ENCODE assay signal across 8 cellular contexts in the genomic region with DNA sequence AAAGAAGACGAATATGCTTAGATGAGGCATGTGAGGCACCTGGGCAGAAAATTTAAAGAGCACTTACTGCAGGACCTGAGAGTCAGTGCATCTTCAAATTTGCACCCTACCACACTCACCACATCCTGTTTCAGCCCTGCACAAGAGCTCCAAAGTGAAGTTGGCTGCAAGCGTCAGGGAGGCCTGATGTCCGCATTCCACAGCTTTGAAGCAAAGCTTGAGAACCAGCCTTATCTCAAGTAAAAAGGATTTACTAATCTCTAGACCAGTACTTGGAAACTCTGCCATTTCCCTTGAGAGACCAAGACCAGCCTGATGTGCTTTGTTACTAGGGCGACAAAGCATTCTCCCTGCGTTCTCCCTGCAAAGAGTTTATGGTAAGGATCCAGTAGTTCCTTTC. TPM values are rescaled to one million over a fixed set of nuclear protein-coding genes. Genes with fewer than 3 reads are reported as not detected.
DNase-seq lines count a peak whose midpoint lies in the region; ATAC-seq lines count a peak whose summit lies in the region.

No MANE protein-coding gene starts in this region.

- H3K27me3 Mint-ChIP-seq in T-helper 2 cell treated with Interferon-gamma antibody and Interleukin-4, amounts not matched to agents 5 μg/mL and 100 μg/mL, for 36 hours (ENCODE audit: low read depth): no peaks in the 10 kb centered on the region

- ATAC-seq in GM18867 (IDR thresholded peaks at IDR 0.05; ENCODE audit: unreplicated experiment) (peak; percentile 25), HG02973 (IDR thresholded peaks at IDR 0.05; ENCODE audit: unreplicated experiment) (peak; percentile 24), Right ventricle myocardium superior (ENCODE audit: poor library complexity) (peak; percentile 4)

- H3K4me1 Mint-ChIP-seq in T-helper 2 cell treated with Interferon-gamma antibody and Interleukin-4, amounts not matched to agents 5 μg/mL and 100 μg/mL, for 36 hours (ENCODE audit: low read depth): peaks cover 31% of the 10 kb centered on the region

- peak; percentile 69 for DNase-seq in T-helper 2 cell treated with Interferon-gamma antibody and Interleukin-4, amounts not matched to agents 5 μg/mL and 100 μg/mL, for 36 hours (ENCODE audit: low spot score)
- no peak for DNase-seq in Right ventricle myocardium superior
- no peak for DNase-seq in NAMALWA (ENCODE audit: low spot score)
- DNase-seq in GF-D8 (lab: John Stamatoyannopoulos, UW): no peak
- DNase-seq in NCI-H2171 treated with DMSO at 0.1 percent for 48 hours (lab: John Stamatoyannopoulos, UW): no peak
- no peak for DNase-seq in COR-L47 (lab: John Stamatoyannopoulos, UW)

- H3K9me3 Mint-ChIP-seq in T-helper 2 cell treated with Interferon-gamma antibody and Interleukin-4, amounts not matched to agents 5 μg/mL and 100 μg/mL, for 36 hours: peaks cover 7% of the 10 kb centered on the region

- peak overlapping the region; percentile 85 for H3K27ac Mint-ChIP-seq in T-helper 2 cell treated with Interferon-gamma antibody and Interleukin-4, amounts not matched to agents 5 μg/mL and 100 μg/mL, for 36 hours

- no peaks in the 10 kb centered on the region for H3K36me3 Mint-ChIP-seq in T-helper 2 cell treated with Interferon-gamma antibody and Interleukin-4, amounts not matched to agents 5 μg/mL and 100 μg/mL, for 36 hours (ENCODE audit: low read depth)

- peak overlapping the region; percentile 62 for H3K4me3 Mint-ChIP-seq in T-helper 2 cell treated with Interferon-gamma antibody and Interleukin-4, amounts not matched to agents 5 μg/mL and 100 μg/mL, for 36 hours

- intact Hi-C loops in Right ventricle myocardium superior (cut with DNase I): no loop called here

RNA-seq across cellular contexts. Expression of a gene that starts 3.4 kb away (rescaled TPM):
- 37.9 TPM for total RNA-seq in Right ventricle myocardium superior

RNA-seq across cellular contexts. Expression of a gene that starts 16.6 kb away (rescaled TPM):
- total RNA-seq in Right ventricle myocardium superior: 8.1 TPM
